In the genomic region with DNA sequence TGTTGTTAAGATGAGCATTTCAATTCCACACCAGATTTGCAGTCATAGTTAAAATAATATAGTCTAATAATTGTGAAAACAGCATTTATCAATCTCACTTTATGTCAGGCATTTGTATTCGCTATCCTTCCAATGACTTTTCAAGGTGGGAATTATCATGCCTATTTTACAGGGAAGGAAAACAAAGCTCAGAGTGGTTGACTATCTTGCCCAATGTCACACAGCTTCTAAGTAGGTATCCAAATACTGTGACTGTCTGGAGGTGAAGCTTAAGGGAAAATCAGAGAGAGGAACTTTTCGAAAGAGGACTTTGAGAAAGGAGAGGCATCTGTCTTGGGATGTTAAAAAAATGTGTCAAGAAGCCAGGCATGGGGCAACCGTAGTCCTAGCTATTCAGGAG, we compare ENCODE assay signal across 23 cellular contexts.
DNase-seq lines count a peak whose midpoint lies in the region; ATAC-seq and TF ChIP-seq lines count a peak whose summit lies in the region.
"Had no signal": no experiment of that assay in that cellular context is flagged by ENCODE, and none has a peak within 500 bp of the region (broad histone marks: within the 10 kb centered on the region; RNA-seq: fewer than 3 reads in every experiment).

No MANE protein-coding gene starts in this region.

- in situ Hi-C loops in G401 (cut with HindIII; ENCODE audit: low sequenced_read_pairs) = no loop called here

- H3K9me2 ChIP-seq in hepatocyte (replicated peaks; ENCODE audit: insufficient read depth) = no peaks in the 10 kb centered on the region

- WGBS in hepatocyte (ENCODE audit: low lambda C conversion rate, missing lambda C conversion rate) = 94% methylated on average over 3 of the region's 3 CpGs

- H3K9me3 ChIP-seq in CD4-positive, alpha-beta T cell (ENCODE audit: control insufficient read depth, low read length) = no peaks in the 10 kb centered on the region
- no peaks in the 10 kb centered on the region for H3K9me3 ChIP-seq in hepatocyte (ENCODE audit: low read depth)
- H3K9me3 ChIP-seq: neutrophil, prostate gland, suprapubic skin had no signal

- no peaks in the 10 kb centered on the region for H3K36me3 ChIP-seq in hepatocyte (replicated peaks; ENCODE audit: insufficient read depth, low read depth)
- H3K36me3 ChIP-seq: neutrophil, prostate gland, suprapubic skin had no signal

- no peak overlapping the region for H3K4me3 Mint-ChIP-seq in CD4-positive, alpha-beta T cell
- no peak overlapping the region for H3K4me3 Mint-ChIP-seq in T-cell
- no peak overlapping the region for H3K4me3 Mint-ChIP-seq in stimulated activated memory B cell treated with anti-CD40 and anti-IgM and Interleukin-4, amounts not matched to agents 10 μg/mL and 1 μg/mL and 100 μg/mL, for 72 hours
- H3K4me3 Mint-ChIP-seq: activated CD4-positive, alpha-beta memory T cell treated with anti-CD3 and anti-CD28 coated beads, Interleukin-2, amount 10 ng/mL, durations not matched to agents 7 days and 5 days; CD4-positive, alpha-beta memory T cell had no signal

- H3K36me3 Mint-ChIP-seq in CD4-positive, alpha-beta T cell (ENCODE audit: low read depth) = peaks cover 53% of the 10 kb centered on the region
- H3K36me3 Mint-ChIP-seq in T-cell = peaks cover 27% of the 10 kb centered on the region
- peaks cover 7% of the 10 kb centered on the region for H3K36me3 Mint-ChIP-seq in stimulated activated memory B cell treated with anti-CD40 and anti-IgM and Interleukin-4, amounts not matched to agents 10 μg/mL and 1 μg/mL and 100 μg/mL, for 72 hours

- CTCF ChIA-PET in CD4-positive, alpha-beta T cell (lab: Charles Lee) = interaction anchor here (0.7 kb wide), 1 partner anchor 30 kb away, joined by 3 read pairs; no protein-coding TSS in a partner anchor
- CTCF ChIA-PET in T-cell (lab: Charles Lee) = interaction anchor here (0.6 kb wide), 2 partner anchors 152 to 218 kb away, joined by 3 read pairs; no protein-coding TSS in a partner anchor

- ATAC-seq in CD4-positive, alpha-beta T cell (ENCODE audit: poor library complexity) = no peak
- ATAC-seq in T-cell (replicated peaks in 1 of 4) = no peak
- no peak for ATAC-seq in stimulated activated memory B cell treated with anti-CD40 and anti-IgM and Interleukin-4, amounts not matched to agents 10 μg/mL and 1 μg/mL and 100 μg/mL, for 72 hours

- no peak for DNase-seq in CD4-positive, alpha-beta T cell
- DNase-seq in T-cell (no peak), hepatocyte (ENCODE audit: low spot score) (no peak), G401 (ENCODE audit: low spot score) (no peak), NCI-H187 (lab: John Stamatoyannopoulos, UW) (no peak), NOMO-1 (lab: John Stamatoyannopoulos, UW; ENCODE audit: unreplicated experiment in 2 of 2) (no peak)
- DNase-seq: activated CD4-positive, alpha-beta memory T cell treated with anti-CD3 and anti-CD28 coated beads, Interleukin-2, amount 10 ng/mL, durations not matched to agents 7 days and 5 days; activated CD4-positive, CD25-positive, alpha-beta regulatory T cell; anterior cingulate cortex; caudate nucleus; CD4-positive, alpha-beta memory T cell; dermis blood vessel endothelial cell; NCI-H1048; NCI-H1930; NCI-H345; NCI-H82; OCI-M1; stimulated activated CD8-positive, alpha-beta memory T cell treated with anti-CD3 and anti-CD28 coated beads, Interleukin-4, amount 100 ng/mL, for 48 hours; T1000 had no signal

- intact Hi-C loops in CD4-positive, alpha-beta T cell (cut with DNase I, micrococcal nuclease) = no loop called here

- H3K4me2 ChIP-seq in hepatocyte = no peak overlapping the region

- peaks cover 84% of the 10 kb centered on the region for H3K4me1 Mint-ChIP-seq in CD4-positive, alpha-beta T cell (ENCODE audit: low read depth)
- H3K4me1 Mint-ChIP-seq in T-cell = peaks cover 64 to 76% (median 76%) of the 10 kb centered on the region in 3 donors
- H3K4me1 Mint-ChIP-seq in stimulated activated memory B cell treated with anti-CD40 and anti-IgM and Interleukin-4, amounts not matched to agents 10 μg/mL and 1 μg/mL and 100 μg/mL, for 72 hours = peaks cover 27% of the 10 kb centered on the region

- no peak overlapping the region for H2AFZ ChIP-seq in hepatocyte

- POLR2A ChIA-PET in CD4-positive, alpha-beta T cell (lab: Charles Lee) = interaction anchor here (1.1 kb wide), 2 partner anchors 8 to 9 kb away, joined by 3 to 6 read pairs; no protein-coding TSS in a partner anchor
- POLR2A ChIA-PET in T-cell (lab: Charles Lee) = interaction anchor here in 1 of 2 donors (0.8 kb wide), 1 partner anchor 44 kb away, joined by 3 read pairs; no protein-coding TSS in a partner anchor

- H3K4me1 ChIP-seq in hepatocyte (ENCODE audit: insufficient read depth) = peaks cover 12% of the 10 kb centered on the region
- H3K4me1 ChIP-seq: suprapubic skin had no signal

- no peak overlapping the region for H3K4me3 ChIP-seq in hepatocyte
- H3K4me3 ChIP-seq: prostate gland, suprapubic skin had no signal

- H3K9me3 Mint-ChIP-seq in CD4-positive, alpha-beta T cell = peaks cover 3% of the 10 kb centered on the region
- H3K9me3 Mint-ChIP-seq in T-cell = no peaks in the 10 kb centered on the region
- peaks cover 3% of the 10 kb centered on the region for H3K9me3 Mint-ChIP-seq in stimulated activated memory B cell treated with anti-CD40 and anti-IgM and Interleukin-4, amounts not matched to agents 10 μg/mL and 1 μg/mL and 100 μg/mL, for 72 hours
- H3K9me3 Mint-ChIP-seq: activated CD4-positive, alpha-beta memory T cell treated with anti-CD3 and anti-CD28 coated beads, Interleukin-2, amount 10 ng/mL, durations not matched to agents 7 days and 5 days; CD4-positive, alpha-beta memory T cell had no signal

- no peaks in the 10 kb centered on the region for H3K27me3 ChIP-seq in CD4-positive, alpha-beta T cell (ENCODE audit: control insufficient read depth, insufficient read depth, low read length)
- H3K27me3 ChIP-seq in hepatocyte = no peaks in the 10 kb centered on the region
- H3K27me3 ChIP-seq: neutrophil, suprapubic skin had no signal

- no peaks in the 10 kb centered on the region for H3K27me3 Mint-ChIP-seq in CD4-positive, alpha-beta T cell
- no peaks in the 10 kb centered on the region for H3K27me3 Mint-ChIP-seq in T-cell
- no peaks in the 10 kb centered on the region for H3K27me3 Mint-ChIP-seq in stimulated activated memory B cell treated with anti-CD40 and anti-IgM and Interleukin-4, amounts not matched to agents 10 μg/mL and 1 μg/mL and 100 μg/mL, for 72 hours
- H3K27me3 Mint-ChIP-seq: activated CD4-positive, alpha-beta memory T cell treated with anti-CD3 and anti-CD28 coated beads, Interleukin-2, amount 10 ng/mL, durations not matched to agents 7 days and 5 days; CD4-positive, alpha-beta memory T cell had no signal

- TF ChIP-seq CTCF in CD4-positive, alpha-beta T cell (IDR thresholded peaks at IDR 0.05) = no peak
- no peak for TF ChIP-seq CTCF in hepatocyte (IDR thresholded peaks at IDR 0.05; ENCODE audit: poor library complexity)

- no peak overlapping the region for H3K27ac ChIP-seq in CD4-positive, alpha-beta T cell (ENCODE audit: low read depth, low read length)
- peak overlapping the region; percentile 91 for H3K27ac ChIP-seq in hepatocyte
- H3K27ac ChIP-seq: neutrophil, suprapubic skin had no signal

- H3K79me2 ChIP-seq in hepatocyte = peaks cover 47% of the 10 kb centered on the region

- peak overlapping the region; percentile 75 for H3K27ac Mint-ChIP-seq in CD4-positive, alpha-beta T cell
- H3K27ac Mint-ChIP-seq in T-cell = peak overlapping the region; percentile 17 to 72
- peak overlapping the region; percentile 46 for H3K27ac Mint-ChIP-seq in stimulated activated memory B cell treated with anti-CD40 and anti-IgM and Interleukin-4, amounts not matched to agents 10 μg/mL and 1 μg/mL and 100 μg/mL, for 72 hours
- H3K27ac Mint-ChIP-seq: activated CD4-positive, alpha-beta memory T cell treated with anti-CD3 and anti-CD28 coated beads, Interleukin-2, amount 10 ng/mL, durations not matched to agents 7 days and 5 days had no signal

- no peaks in the 10 kb centered on the region for H4K20me1 ChIP-seq in hepatocyte (ENCODE audit: insufficient read depth, poor library complexity, severe bottlenecking)
